Comparison of ENCODE assay signal across 20 cellular contexts in genomic region chr9:128870128-128870940, GRCh38. TPM values are rescaled to one million over a fixed set of nuclear protein-coding genes. Genes with fewer than 3 reads are reported as not detected.
DNase-seq lines count a peak whose midpoint lies in the region; ATAC-seq and TF ChIP-seq lines count a peak whose summit lies in the region.
"Had no signal": no experiment of that assay in that cellular context is flagged by ENCODE, and none has a peak within 500 bp of the region (broad histone marks: within the 10 kb centered on the region; RNA-seq: fewer than 3 reads in every experiment).

No MANE protein-coding gene starts in this region.

- ATAC-seq in GM23338 (no peak), HG02571 (IDR thresholded peaks at IDR 0.05; ENCODE audit: unreplicated experiment) (no peak), HG03520 (IDR thresholded peaks at IDR 0.05; ENCODE audit: unreplicated experiment) (no peak)
- ATAC-seq in activated CD8-positive, alpha-beta T cell treated with anti-CD3 and anti-CD28 coated beads, Interleukin-2, amount 10 ng/mL, durations not matched to agents 7 days and 5 days, result no peak

- H3K27me3 ChIP-seq in GM23338 (ENCODE audit: insufficient read depth), result no peaks in the 10 kb centered on the region
- H3K27me3 ChIP-seq: BE2C, MG63, Peyer's patch had no signal

- H3K4me3 Mint-ChIP-seq in GM23338, result no peak overlapping the region
- H3K4me3 Mint-ChIP-seq in nephron, result no peak overlapping the region
- H3K4me3 Mint-ChIP-seq in activated CD8-positive, alpha-beta T cell treated with anti-CD3 and anti-CD28 coated beads, Interleukin-2, amount 10 ng/mL, durations not matched to agents 7 days and 5 days, result no peak overlapping the region
- H3K4me3 Mint-ChIP-seq: CD4-positive, alpha-beta memory T cell had no signal

- H3K36me3 ChIP-seq in GM23338 (ENCODE audit: insufficient read depth), result no peaks in the 10 kb centered on the region
- H3K36me3 ChIP-seq: MG63, Peyer's patch had no signal

- H3K4me1 Mint-ChIP-seq in GM23338 (no peaks in the 10 kb centered on the region), nephron (no peaks in the 10 kb centered on the region)
- H3K4me1 Mint-ChIP-seq in activated CD8-positive, alpha-beta T cell treated with anti-CD3 and anti-CD28 coated beads, Interleukin-2, amount 10 ng/mL, durations not matched to agents 7 days and 5 days (ENCODE audit: low read depth), result peaks cover 6% of the 10 kb centered on the region

- no peak overlapping the region for H2AFZ ChIP-seq in GM23338

- H3K9me3 Mint-ChIP-seq in GM23338 (no peaks in the 10 kb centered on the region; the same call in 2 of the 3 replicates), nephron (no peaks in the 10 kb centered on the region)
- no peaks in the 10 kb centered on the region for H3K9me3 Mint-ChIP-seq in activated CD8-positive, alpha-beta T cell treated with anti-CD3 and anti-CD28 coated beads, Interleukin-2, amount 10 ng/mL, durations not matched to agents 7 days and 5 days (ENCODE audit: insufficient read depth)
- H3K9me3 Mint-ChIP-seq: CD4-positive, alpha-beta memory T cell had no signal

- H3K79me2 ChIP-seq in GM23338 (replicated peaks; ENCODE audit: insufficient read depth), result peaks cover 22% of the 10 kb centered on the region

- TF ChIP-seq CTCF in GM23338 (conservative IDR thresholded peaks at IDR 0.05; ENCODE audit: low read depth in 2 of 2) (no peak), nephron (IDR thresholded peaks at IDR 0.05; ENCODE audit: unreplicated experiment in 3 of 3) (no peak)

- POLR2A ChIA-PET in activated CD8-positive, alpha-beta T cell treated with anti-CD3 and anti-CD28 coated beads, Interleukin-2, amount 10 ng/mL, durations not matched to agents 7 days and 5 days (lab: Charles Lee), result no interaction called here

- H3K9me2 ChIP-seq in GM23338 (ENCODE audit: insufficient read depth), result no peaks in the 10 kb centered on the region
- H3K9me2 ChIP-seq: SK-N-SH had no signal

- 0 out of 2 replicates have a peak overlapping the region, but pooled peaks have one; percentile 9 for H3K27ac Mint-ChIP-seq in GM23338
- H3K27ac Mint-ChIP-seq in nephron, result peak overlapping the region in 2 of 3 experiments; percentile 34 to 89
- no peak overlapping the region for H3K27ac Mint-ChIP-seq in activated CD8-positive, alpha-beta T cell treated with anti-CD3 and anti-CD28 coated beads, Interleukin-2, amount 10 ng/mL, durations not matched to agents 7 days and 5 days

- CTCF ChIA-PET in activated CD8-positive, alpha-beta T cell treated with anti-CD3 and anti-CD28 coated beads, Interleukin-2, amount 10 ng/mL, durations not matched to agents 7 days and 5 days (lab: Charles Lee), result interaction anchor here (1.3 to 2.9 kb wide), 4 partner anchors 10 to 232 kb away, joined by 3 to 17 read pairs (median 4); no protein-coding TSS in a partner anchor

- peaks cover 12% of the 10 kb centered on the region for H3K36me3 Mint-ChIP-seq in GM23338 (ENCODE audit: low read depth)
- no peaks in the 10 kb centered on the region for H3K36me3 Mint-ChIP-seq in nephron (ENCODE audit: low read depth)
- peaks cover 6% of the 10 kb centered on the region for H3K36me3 Mint-ChIP-seq in activated CD8-positive, alpha-beta T cell treated with anti-CD3 and anti-CD28 coated beads, Interleukin-2, amount 10 ng/mL, durations not matched to agents 7 days and 5 days (ENCODE audit: low read depth)

- DNase-seq in GM23338 (ENCODE audit: low spot score) (no peak), caudate nucleus (lab: John Stamatoyannopoulos, UW) (peak in 3 of 61 donors; percentile 17 to 41 (median 24))
- DNase-seq in activated CD8-positive, alpha-beta T cell treated with anti-CD3 and anti-CD28 coated beads, Interleukin-2, amount 10 ng/mL, durations not matched to agents 7 days and 5 days, result no peak
- DNase-seq: ACHN; BE2C; CD4-positive, alpha-beta memory T cell; DND-41; GDM1; GOT3; MG63; NCI-H1105; NCI-H187; NCI-H446 treated with DMSO at 0.1 percent for 48 hours; NCI-H82; Peyer's patch; Right ventricle myocardium superior; SK-N-SH had no signal

- no peak overlapping the region for H3K4me2 ChIP-seq in GM23338
- H3K4me2 ChIP-seq: SK-N-SH had no signal

- no peaks in the 10 kb centered on the region for H3K4me1 ChIP-seq in GM23338 (ENCODE audit: insufficient read depth)
- H3K4me1 ChIP-seq: BE2C, Peyer's patch had no signal

- no peak overlapping the region for H3K4me3 ChIP-seq in GM23338
- H3K4me3 ChIP-seq: MG63, Peyer's patch had no signal

- no peaks in the 10 kb centered on the region for H3F3A ChIP-seq in GM23338 (replicated peaks; ENCODE audit: low read depth)

- H3K27me3 Mint-ChIP-seq in GM23338 (ENCODE audit: insufficient read depth, low read depth, poor library complexity) (peaks cover 5% of the 10 kb centered on the region), nephron (ENCODE audit: low read depth) (no peaks in the 10 kb centered on the region)
- H3K27me3 Mint-ChIP-seq in activated CD8-positive, alpha-beta T cell treated with anti-CD3 and anti-CD28 coated beads, Interleukin-2, amount 10 ng/mL, durations not matched to agents 7 days and 5 days (ENCODE audit: low read depth), result no peaks in the 10 kb centered on the region
- H3K27me3 Mint-ChIP-seq: CD4-positive, alpha-beta memory T cell had no signal

- peaks cover 6% of the 10 kb centered on the region; the same call in 1 of the 2 replicates for H4K20me1 ChIP-seq in GM23338 (replicated peaks; ENCODE audit: insufficient read depth)

- H3K27ac ChIP-seq in GM23338 (ENCODE audit: low read depth) (no peak overlapping the region), caudate nucleus (ENCODE audit: low read depth, low read length) (peak overlapping the region; percentile 14)
- H3K27ac ChIP-seq: Peyer's patch had no signal

TF ChIP-seq in GM23338, 12 proteins besides CTCF, POLR2A, EP300 and RAD21 (continues in another document):
- no peak for TF ChIP-seq ETS1 (IDR thresholded peaks at IDR 0.05)

RNA-seq across cellular contexts. Expression of gene KYAT1, which starts 11.4 kb away (rescaled TPM):
- 29.8 and 34.0 TPM in 2 replicates for total RNA-seq in GM23338 (2014; rRNA removed; shearing (Covaris generic))
- polyA plus RNA-seq in GM23338 (2016; fragmentation: Nextera tagmentation; extraction: Ambion mirVana), result 23.0 and 26.1 TPM in 2 replicates
- total RNA-seq in activated CD8-positive, alpha-beta T cell treated with anti-CD3 and anti-CD28 coated beads, Interleukin-2, amount 10 ng/mL, durations not matched to agents 7 days and 5 days, result 10 to 100 TPM; 12.6 to 13.0 TPM

RNA-seq across cellular contexts. Expression of gene LRRC8A, which starts 11.6 kb away (rescaled TPM):
- 75.7 and 80.5 TPM in 2 replicates for total RNA-seq in GM23338 (2014; rRNA removed; shearing (Covaris generic))
- polyA plus RNA-seq in GM23338 (2016; fragmentation: Nextera tagmentation; extraction: Ambion mirVana), result 35.3 and 37.3 TPM in 2 replicates
- 10 to 100 TPM; 26.1 to 27.2 TPM for total RNA-seq in activated CD8-positive, alpha-beta T cell treated with anti-CD3 and anti-CD28 coated beads, Interleukin-2, amount 10 ng/mL, durations not matched to agents 7 days and 5 days

RNA-seq across cellular contexts. Expression of gene SPOUT1, which starts 40.7 kb away (rescaled TPM):
- 34.8 and 50.9 TPM in 2 replicates for total RNA-seq in GM23338 (2014; rRNA removed; shearing (Covaris generic))
- 28.5 and 33.5 TPM in 2 replicates for polyA plus RNA-seq in GM23338 (2016; fragmentation: Nextera tagmentation; extraction: Ambion mirVana)
- total RNA-seq in activated CD8-positive, alpha-beta T cell treated with anti-CD3 and anti-CD28 coated beads, Interleukin-2, amount 10 ng/mL, durations not matched to agents 7 days and 5 days, result 10 to 100 TPM; 77.3 to 81.2 TPM

RNA-seq across cellular contexts. Expression of gene PHYHD1, which starts 50.4 kb away (rescaled TPM):
- total RNA-seq in GM23338 (2014; rRNA removed; shearing (Covaris generic)), result 4.1 and 10.4 TPM in 2 replicates
- 16.8 and 23.4 TPM in 2 replicates for polyA plus RNA-seq in GM23338 (2016; fragmentation: Nextera tagmentation; extraction: Ambion mirVana)
- under 1 TPM; 0.55 to 0.68 TPM for total RNA-seq in activated CD8-positive, alpha-beta T cell treated with anti-CD3 and anti-CD28 coated beads, Interleukin-2, amount 10 ng/mL, durations not matched to agents 7 days and 5 days
- polyA plus RNA-seq: CD4-positive, alpha-beta memory T cell; SK-N-SH had no signal

RNA-seq across cellular contexts. Expression of gene ENDOG, which starts 52.0 kb away (rescaled TPM):
- 14.6 and 23.5 TPM in 2 replicates for total RNA-seq in GM23338 (2014; rRNA removed; shearing (Covaris generic))
- 15.1 and 19.2 TPM in 2 replicates for polyA plus RNA-seq in GM23338 (2016; fragmentation: Nextera tagmentation; extraction: Ambion mirVana)
- total RNA-seq in activated CD8-positive, alpha-beta T cell treated with anti-CD3 and anti-CD28 coated beads, Interleukin-2, amount 10 ng/mL, durations not matched to agents 7 days and 5 days, result 10 to 100 TPM; 23.9 to 24.7 TPM
